Comparison of ENCODE assay signal across 23 cellular contexts in the genomic region with DNA sequence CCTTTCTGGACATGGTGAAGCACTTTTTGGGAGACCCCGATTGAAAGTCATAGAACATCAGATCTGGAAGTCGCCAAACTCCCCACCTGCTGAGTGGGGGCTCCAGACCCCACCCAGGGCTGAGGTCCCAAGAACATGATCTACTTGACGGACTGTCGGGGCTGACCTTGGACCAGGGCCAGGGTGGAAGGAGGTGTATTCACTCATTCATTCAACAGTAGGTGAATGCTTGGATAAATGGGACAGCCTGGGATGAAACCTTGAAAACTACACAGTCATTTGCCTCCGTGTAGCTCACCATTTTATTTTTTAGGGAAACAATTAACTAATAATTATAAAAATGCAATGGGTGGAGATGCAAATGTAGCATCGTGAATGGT.
DNase-seq lines count a peak whose midpoint lies in the region; ATAC-seq and TF ChIP-seq lines count a peak whose summit lies in the region.
"Had no signal": no experiment of that assay in that cellular context is flagged by ENCODE, and none has a peak within 500 bp of the region (broad histone marks: within the 10 kb centered on the region; RNA-seq: fewer than 3 reads in every experiment).

No MANE protein-coding gene starts in this region.

- no peaks in the 10 kb centered on the region for H3K36me3 Mint-ChIP-seq in progenitor cell of endocrine pancreas (ENCODE audit: insufficient read depth)
- H3K36me3 Mint-ChIP-seq: CD8-positive, alpha-beta memory T cell had no signal

- no peak overlapping the region for H3K27ac Mint-ChIP-seq in progenitor cell of endocrine pancreas
- H3K27ac Mint-ChIP-seq: CD8-positive, alpha-beta memory T cell had no signal

- H3K9me3 Mint-ChIP-seq in progenitor cell of endocrine pancreas (ENCODE audit: low read depth): no peaks in the 10 kb centered on the region
- H3K9me3 Mint-ChIP-seq: CD8-positive, alpha-beta memory T cell had no signal

- no peak overlapping the region for H3K4me3 Mint-ChIP-seq in progenitor cell of endocrine pancreas (ENCODE audit: low read depth)
- H3K4me3 Mint-ChIP-seq: CD8-positive, alpha-beta memory T cell had no signal

- peak; percentile 43 for DNase-seq in Right ventricle myocardium inferior (ENCODE audit: missing footprints)
- no peak for DNase-seq in cardiac septum (ENCODE audit: low spot score)
- DNase-seq in left lobe of liver (ENCODE audit: low spot score): peak; percentile 21
- DNase-seq in progenitor cell of endocrine pancreas (ENCODE audit: low spot score, unreplicated experiment): peak; percentile 4
- no peak for DNase-seq in central memory CD4-positive, alpha-beta T cell
- DNase-seq in HuH-7 (ENCODE audit: low spot score): no peak
- DNase-seq: AML-193; C1 segment of cervical spinal cord; Calu3; CD8-positive, alpha-beta memory T cell; DMS153; KBM-7; MM.1S; NCI-H1092; NCI-H1436; NCI-H187 treated with DMSO at 0.1 percent for 48 hours; NCI-H2107; NCI-H446 treated with DMSO at 0.1 percent for 48 hours; NCI-H526 treated with DMSO at 0.1 percent for 48 hours; OCI-M1; Right ventricle myocardium superior had no signal

- TF ChIP-seq CTCF in progenitor cell of endocrine pancreas (IDR thresholded peaks at IDR 0.05; ENCODE audit: unreplicated experiment): no peak

- peaks cover 5% of the 10 kb centered on the region for H3K4me1 Mint-ChIP-seq in progenitor cell of endocrine pancreas (ENCODE audit: low read depth)
- H3K4me1 Mint-ChIP-seq: CD8-positive, alpha-beta memory T cell had no signal

- intact Hi-C loops in Right ventricle myocardium inferior (cut with DNase I): no loop called here
- intact Hi-C loops in cardiac septum (cut with DNase I): no loop called here

- H3K27me3 Mint-ChIP-seq in progenitor cell of endocrine pancreas: peaks cover 27% of the 10 kb centered on the region

- ATAC-seq in Right ventricle myocardium inferior: no peak
- no peak for ATAC-seq in left lobe of liver
- no peak for ATAC-seq in SK-N-SH treated with all-trans-retinoic acid at 6 μM for 48 hours
- no peak for ATAC-seq in HG03432 (IDR thresholded peaks at IDR 0.05; ENCODE audit: unreplicated experiment)

TF ChIP-seq in SK-N-SH treated with all-trans-retinoic acid at 6 μM for 48 hours, 23 proteins besides CTCF, POLR2A, EP300 and RAD21:
- TF ChIP-seq ZC3H10 (CRISPR knock-in tag; IDR thresholded peaks at IDR 0.05) (no peak), CSDC2 (CRISPR knock-in tag; IDR thresholded peaks at IDR 0.05) (no peak), ZNF70 (CRISPR knock-in tag; IDR thresholded peaks at IDR 0.05) (no peak), TOX (CRISPR knock-in tag; IDR thresholded peaks at IDR 0.05; ENCODE audit: borderline replicate concordance) (no peak), ZFP3 (CRISPR knock-in tag; IDR thresholded peaks at IDR 0.05) (no peak), ESRRG (CRISPR knock-in tag; IDR thresholded peaks at IDR 0.05) (no peak), ZNF565 (CRISPR knock-in tag; conservative IDR thresholded peaks at IDR 0.05; ENCODE audit: low read depth) (no peak), TCF4 (CRISPR knock-in tag; IDR thresholded peaks at IDR 0.05; ENCODE audit: borderline replicate concordance) (no peak), BACH2 (CRISPR knock-in tag; IDR thresholded peaks at IDR 0.05; ENCODE audit: borderline replicate concordance) (no peak), SNAI2 (CRISPR knock-in tag; IDR thresholded peaks at IDR 0.05) (no peak), ISL1 (CRISPR knock-in tag; IDR thresholded peaks at IDR 0.05) (no peak), ZFP30 (CRISPR knock-in tag; IDR thresholded peaks at IDR 0.05) (no peak), GLIS3 (CRISPR knock-in tag; IDR thresholded peaks at IDR 0.05) (no peak), ZNF8 (CRISPR knock-in tag; IDR thresholded peaks at IDR 0.05) (no peak), ARNTL (CRISPR knock-in tag; IDR thresholded peaks at IDR 0.05; ENCODE audit: borderline replicate concordance, low read depth) (no peak), OSR1 (CRISPR knock-in tag; IDR thresholded peaks at IDR 0.05) (no peak)
- TF ChIP-seq, protein P1, sequence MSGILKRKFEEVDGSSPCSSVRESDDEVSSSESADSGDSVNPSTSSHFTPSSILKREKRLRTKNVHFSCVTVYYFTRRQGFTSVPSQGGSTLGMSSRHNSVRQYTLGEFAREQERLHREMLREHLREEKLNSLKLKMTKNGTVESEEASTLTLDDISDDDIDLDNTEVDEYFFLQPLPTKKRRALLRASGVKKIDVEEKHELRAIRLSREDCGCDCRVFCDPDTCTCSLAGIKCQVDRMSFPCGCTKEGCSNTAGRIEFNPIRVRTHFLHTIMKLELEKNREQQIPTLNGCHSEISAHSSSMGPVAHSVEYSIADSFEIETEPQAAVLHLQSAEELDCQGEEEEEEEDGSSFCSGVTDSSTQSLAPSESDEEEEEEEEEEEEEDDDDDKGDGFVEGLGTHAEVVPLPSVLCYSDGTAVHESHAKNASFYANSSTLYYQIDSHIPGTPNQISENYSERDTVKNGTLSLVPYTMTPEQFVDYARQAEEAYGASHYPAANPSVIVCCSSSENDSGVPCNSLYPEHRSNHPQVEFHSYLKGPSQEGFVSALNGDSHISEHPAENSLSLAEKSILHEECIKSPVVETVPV (CRISPR knock-in tag; IDR thresholded peaks at IDR 0.05): no peak
- TF ChIP-seq, protein P2, sequence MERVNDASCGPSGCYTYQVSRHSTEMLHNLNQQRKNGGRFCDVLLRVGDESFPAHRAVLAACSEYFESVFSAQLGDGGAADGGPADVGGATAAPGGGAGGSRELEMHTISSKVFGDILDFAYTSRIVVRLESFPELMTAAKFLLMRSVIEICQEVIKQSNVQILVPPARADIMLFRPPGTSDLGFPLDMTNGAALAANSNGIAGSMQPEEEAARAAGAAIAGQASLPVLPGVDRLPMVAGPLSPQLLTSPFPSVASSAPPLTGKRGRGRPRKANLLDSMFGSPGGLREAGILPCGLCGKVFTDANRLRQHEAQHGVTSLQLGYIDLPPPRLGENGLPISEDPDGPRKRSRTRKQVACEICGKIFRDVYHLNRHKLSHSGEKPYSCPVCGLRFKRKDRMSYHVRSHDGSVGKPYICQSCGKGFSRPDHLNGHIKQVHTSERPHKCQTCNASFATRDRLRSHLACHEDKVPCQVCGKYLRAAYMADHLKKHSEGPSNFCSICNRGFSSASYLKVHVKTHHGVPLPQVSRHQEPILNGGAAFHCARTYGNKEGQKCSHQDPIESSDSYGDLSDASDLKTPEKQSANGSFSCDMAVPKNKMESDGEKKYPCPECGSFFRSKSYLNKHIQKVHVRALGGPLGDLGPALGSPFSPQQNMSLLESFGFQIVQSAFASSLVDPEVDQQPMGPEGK (CRISPR knock-in tag; IDR thresholded peaks at IDR 0.05; ENCODE audit: borderline replicate concordance): no peak
- TF ChIP-seq, protein P3, sequence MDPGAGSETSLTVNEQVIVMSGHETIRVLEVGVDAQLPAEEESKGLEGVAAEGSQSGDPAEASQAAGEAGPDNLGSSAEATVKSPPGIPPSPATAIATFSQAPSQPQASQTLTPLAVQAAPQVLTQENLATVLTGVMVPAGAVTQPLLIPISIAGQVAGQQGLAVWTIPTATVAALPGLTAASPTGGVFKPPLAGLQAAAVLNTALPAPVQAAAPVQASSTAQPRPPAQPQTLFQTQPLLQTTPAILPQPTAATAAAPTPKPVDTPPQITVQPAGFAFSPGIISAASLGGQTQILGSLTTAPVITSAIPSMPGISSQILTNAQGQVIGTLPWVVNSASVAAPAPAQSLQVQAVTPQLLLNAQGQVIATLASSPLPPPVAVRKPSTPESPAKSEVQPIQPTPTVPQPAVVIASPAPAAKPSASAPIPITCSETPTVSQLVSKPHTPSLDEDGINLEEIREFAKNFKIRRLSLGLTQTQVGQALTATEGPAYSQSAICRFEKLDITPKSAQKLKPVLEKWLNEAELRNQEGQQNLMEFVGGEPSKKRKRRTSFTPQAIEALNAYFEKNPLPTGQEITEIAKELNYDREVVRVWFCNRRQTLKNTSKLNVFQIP (CRISPR knock-in tag; IDR thresholded peaks at IDR 0.05; ENCODE audit: borderline replicate concordance, low read depth): no peak
- TF ChIP-seq, protein P4, sequence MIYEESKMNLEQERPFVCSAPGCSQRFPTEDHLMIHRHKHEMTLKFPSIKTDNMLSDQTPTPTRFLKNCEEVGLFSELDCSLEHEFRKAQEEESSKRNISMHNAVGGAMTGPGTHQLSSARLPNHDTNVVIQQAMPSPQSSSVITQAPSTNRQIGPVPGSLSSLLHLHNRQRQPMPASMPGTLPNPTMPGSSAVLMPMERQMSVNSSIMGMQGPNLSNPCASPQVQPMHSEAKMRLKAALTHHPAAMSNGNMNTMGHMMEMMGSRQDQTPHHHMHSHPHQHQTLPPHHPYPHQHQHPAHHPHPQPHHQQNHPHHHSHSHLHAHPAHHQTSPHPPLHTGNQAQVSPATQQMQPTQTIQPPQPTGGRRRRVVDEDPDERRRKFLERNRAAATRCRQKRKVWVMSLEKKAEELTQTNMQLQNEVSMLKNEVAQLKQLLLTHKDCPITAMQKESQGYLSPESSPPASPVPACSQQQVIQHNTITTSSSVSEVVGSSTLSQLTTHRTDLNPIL (CRISPR knock-in tag; IDR thresholded peaks at IDR 0.05; ENCODE audit: low read depth): no peak
TF ChIP-seq in SK-N-SH treated with all-trans-retinoic acid at 6 μM for 48 hours: peak in this region for 0.

Comparison
In these comparisons a context has a peak if more than half of its experiments do, and no peak if none do; other contexts are left out.
1. DNase-seq: peak in Right ventricle myocardium inferior (single experiment), left lobe of liver (single experiment) and progenitor cell of endocrine pancreas (single experiment); none in cardiac septum (single experiment), central memory CD4-positive, alpha-beta T cell (single experiment) and HuH-7 (single experiment).